ENCODE assay signal across 8 cellular contexts in genomic region chr5:159987031-159987674, GRCh38. TPM values are rescaled to one million over a fixed set of nuclear protein-coding genes. Genes with fewer than 3 reads are reported as not detected.
DNase-seq lines count a peak whose midpoint lies in the region; ATAC-seq and TF ChIP-seq lines count a peak whose summit lies in the region.

No MANE protein-coding gene starts in this region.

- no peak for TF ChIP-seq EP300 in esophagus muscularis mucosa (IDR thresholded peaks at IDR 0.05)

- no peak overlapping the region for H3K27ac Mint-ChIP-seq in Caco-2 (ENCODE audit: unreplicated experiment)

- peaks cover 28% of the 10 kb centered on the region for H3K27me3 Mint-ChIP-seq in Caco-2 (ENCODE audit: insufficient read depth, unreplicated experiment)

- H3K9ac ChIP-seq in HUES64 (ENCODE audit: low read depth, low read length) (peak overlapping the region; percentile 33; the same call in 1 of the 2 replicates), OCI-LY3 (ENCODE audit: low read length) (peak overlapping the region; percentile 63)

- H3K36me3 ChIP-seq in Caco-2 (ENCODE audit: control insufficient read depth, insufficient read depth, low read length) (no peaks in the 10 kb centered on the region), HUES64 (ENCODE audit: insufficient read depth, low read length) (no peaks in the 10 kb centered on the region), OCI-LY3 (replicated peaks; ENCODE audit: low read depth, low read length) (no peaks in the 10 kb centered on the region), esophagus muscularis mucosa (no peaks in the 10 kb centered on the region), muscle layer of duodenum (ENCODE audit: control insufficient read depth in 1 of 2, insufficient read depth in 2 of 2, low read length in 2 of 2) (no peaks in the 10 kb centered on the region)

- H4K20me1 ChIP-seq in OCI-LY3 (ENCODE audit: insufficient read depth, low read length), result no peaks in the 10 kb centered on the region

- H3K9me3 Mint-ChIP-seq in Caco-2 (ENCODE audit: unreplicated experiment), result peaks cover 2% of the 10 kb centered on the region

- 3% methylated on average over 50 of the region's 50 CpGs for WGBS in HUES64
- 0% methylated on average over 10 of the region's 50 CpGs for WGBS in esophagus muscularis mucosa

- peak overlapping the region; percentile 64 for H3K4me3 Mint-ChIP-seq in Caco-2 (ENCODE audit: unreplicated experiment)

- H3K4me1 ChIP-seq in Caco-2, result peaks cover 4% of the 10 kb centered on the region; the same call in 1 of the 2 replicates
- no peaks in the 10 kb centered on the region for H3K4me1 ChIP-seq in HUES64 (ENCODE audit: insufficient read depth, low read length)
- peaks cover 13% of the 10 kb centered on the region for H3K4me1 ChIP-seq in OCI-LY3 (ENCODE audit: low read length)
- H3K4me1 ChIP-seq in esophagus muscularis mucosa, result peaks cover 6 to 10% (median 9%) of the 10 kb centered on the region in 4 donors
- H3K4me1 ChIP-seq in muscle layer of duodenum (ENCODE audit: control insufficient read depth in 1 of 2, insufficient read depth in 2 of 2, low read length in 2 of 2), result peaks cover 0 to 8% of the 10 kb centered on the region in 2 donors

- no peaks in the 10 kb centered on the region for H3K9me3 ChIP-seq in Caco-2
- no peaks in the 10 kb centered on the region for H3K9me3 ChIP-seq in HUES64 (ENCODE audit: insufficient read depth, low read depth, low read length)
- 0 out of 2 replicates have a peak, but pooled peaks cover under 1% of the 10 kb centered on the region for H3K9me3 ChIP-seq in OCI-LY3 (ENCODE audit: insufficient read depth, low read length)
- H3K9me3 ChIP-seq in esophagus muscularis mucosa, result no peaks in the 10 kb centered on the region
- H3K9me3 ChIP-seq in muscle layer of duodenum (ENCODE audit: control insufficient read depth in 1 of 2, low read length in 2 of 2), result no peaks in the 10 kb centered on the region

- peak overlapping the region; percentile 93 for H3K4me2 ChIP-seq in OCI-LY3 (ENCODE audit: low read length)

- POLR2A ChIA-PET in Caco-2 (lab: Charles Lee), result interaction anchor here (1.4 kb wide), 1 partner anchor 22 kb away, joined by 3 read pairs; the partner anchor contains the start of gene TTC1

- no peaks in the 10 kb centered on the region for H3K79me2 ChIP-seq in OCI-LY3 (ENCODE audit: low read length)

- H3K27ac ChIP-seq in HUES64 (ENCODE audit: low read depth, low read length), result no peak overlapping the region
- no peak overlapping the region for H3K27ac ChIP-seq in OCI-LY3 (ENCODE audit: low read length)
- H3K27ac ChIP-seq in esophagus muscularis mucosa (replicated peaks in 1 of 4), result no peak overlapping the region
- H3K27ac ChIP-seq in muscle layer of duodenum (ENCODE audit: low read length), result no peak overlapping the region

- H2AFZ ChIP-seq in OCI-LY3 (ENCODE audit: low read depth, low read length), result peak overlapping the region; percentile 82; the same call in 1 of the 2 replicates

- TF ChIP-seq CTCF in Caco-2 (IDR thresholded peaks at IDR 0.05; ENCODE audit: insufficient read depth in 1 of 2, low read depth in 1 of 2, low read length in 1 of 2, severe bottlenecking in 1 of 2, unreplicated experiment in 1 of 2), result peak; percentile 83 to 89
- TF ChIP-seq CTCF in OCI-LY3 (IDR thresholded peaks at IDR 0.05; ENCODE audit: low read depth, low read length), result peak; percentile 74
- TF ChIP-seq CTCF in esophagus muscularis mucosa (IDR thresholded peaks at IDR 0.05), result peak; percentile 38 to 57 (median 44)

- peak; percentile 88 to 90 for DNase-seq in Caco-2
- DNase-seq in activated T-cell treated with anti-CD3 and anti-CD28 coated beads for 48 hours (ENCODE audit: low read depth), result peak; percentile 63
- peak; percentile 94 for DNase-seq in esophagus muscularis mucosa (ENCODE audit: extremely low spot score)
- DNase-seq in stimulated activated CD8-positive, alpha-beta memory T cell treated with anti-CD3 and anti-CD28 coated beads, Interleukin-7, amount 100 ng/mL, for 1 hour (ENCODE audit: low read depth in 2 of 2), result peak; percentile 47 to 48

- CTCF ChIA-PET in Caco-2 (lab: Charles Lee), result interaction anchor here (0.6 to 2.0 kb wide), 27 partner anchors 9 to 830 kb away, joined by 3 to 24 read pairs (median 4); partner anchors contain the start of gene ADRA1B

- ATAC-seq in GM21447 (IDR thresholded peaks at IDR 0.05; ENCODE audit: unreplicated experiment), result peak; percentile 92

- H3K4me1 Mint-ChIP-seq in Caco-2 (ENCODE audit: low read depth, unreplicated experiment), result no peaks in the 10 kb centered on the region

- intact Hi-C loops in Caco-2 (cut with micrococcal nuclease; ENCODE audit: unreplicated experiment), result loop anchor here (1.0 to 5.0 kb wide), 5 partner anchors 470 to 830 kb away; partner anchors contain the start of gene IL12B
- intact Hi-C loops in esophagus muscularis mucosa (cut with DNase I), result loop anchor here (5.0 to 10.0 kb wide), 2 partner anchors 472 to 545 kb away; no protein-coding TSS in a partner anchor

- no TSS peak for BruUV-seq in Caco-2 (replicated peaks; lab: Mats Ljungman, UMichigan)

- H3K36me3 Mint-ChIP-seq in Caco-2 (ENCODE audit: insufficient read depth, unreplicated experiment), result no peaks in the 10 kb centered on the region

- TF ChIP-seq POLR2A in esophagus muscularis mucosa (IDR thresholded peaks at IDR 0.05; ENCODE audit: low read depth), result no peak

- H3K27me3 ChIP-seq in Caco-2 (replicated peaks; ENCODE audit: control insufficient read depth, insufficient read depth, low read length) (no peaks in the 10 kb centered on the region; the same call in none of the 2 replicates), HUES64 (ENCODE audit: insufficient read depth, low read length) (peaks cover 39% of the 10 kb centered on the region), OCI-LY3 (ENCODE audit: low read depth, low read length) (no peaks in the 10 kb centered on the region), esophagus muscularis mucosa (peaks cover 0 to 62% (median 6%) of the 10 kb centered on the region in 4 donors), muscle layer of duodenum (ENCODE audit: low read depth, low read length) (peaks cover 7% of the 10 kb centered on the region)

- H3K4me3 ChIP-seq in Caco-2 (ENCODE audit: low read depth, low read length) (peak overlapping the region; percentile 34), HUES64 (ENCODE audit: low read length) (peak overlapping the region; percentile 56), OCI-LY3 (ENCODE audit: low read length) (peak overlapping the region; percentile 91), esophagus muscularis mucosa (peak overlapping the region; percentile 40 to 59 (median 49)), muscle layer of duodenum (ENCODE audit: low read depth in 1 of 2, low read length in 2 of 2) (peak overlapping the region; percentile 55 to 70)

RNA-seq across cellular contexts. Expression of gene TTC1, which starts 21.8 kb away (rescaled TPM):
- total RNA-seq in Caco-2 (2022), result 50.3 and 53.0 TPM in 2 replicates
- 65.2 TPM for polyA plus RNA-seq in HUES64 (2013, experiment 1 of 2)
- polyA plus RNA-seq in HUES64 (2013, experiment 2 of 2), result 66.1 TPM
- total RNA-seq in esophagus muscularis mucosa, result 10 to 100 TPM; 45.4 to 59.4 (median 49.8) TPM

Comparison
In these comparisons a context has a peak if more than half of its experiments do, and no peak if none do; other contexts are left out.
1. H3K4me3 ChIP-seq: peak in every context shown above with its lines; median percentile 91 in OCI-LY3; 62 in muscle layer of duodenum; 56 in HUES64; 49 in esophagus muscularis mucosa; 34 in Caco-2.